13 cellular contexts compared by ENCODE assay signal in genomic region chr1:17052038-17052437, GRCh38. TPM values are rescaled to one million over a fixed set of nuclear protein-coding genes. Genes with fewer than 3 reads are reported as not detected.
DNase-seq lines count a peak whose midpoint lies in the region; ATAC-seq and TF ChIP-seq lines count a peak whose summit lies in the region.
"Had no signal": no experiment of that assay in that cellular context is flagged by ENCODE, and none has a peak within 500 bp of the region (broad histone marks: within the 10 kb centered on the region; RNA-seq: fewer than 3 reads in every experiment).

No MANE protein-coding gene starts in this region.

- CTCF ChIA-PET in activated CD8-positive, alpha-beta memory T cell treated with anti-CD3 and anti-CD28 coated beads, Interleukin-2, amount 10 ng/mL, durations not matched to agents 7 days and 5 days (lab: Charles Lee) = interaction anchor here (0.7 to 2.0 kb wide), 5 partner anchors 12 to 103 kb away, joined by 3 to 8 read pairs (median 3); no protein-coding TSS in a partner anchor

- no peak overlapping the region for H2AFZ ChIP-seq in OCI-LY3 (ENCODE audit: low read depth, low read length)

- peaks cover 30% of the 10 kb centered on the region for H3K79me2 ChIP-seq in OCI-LY3 (ENCODE audit: low read length)

- H3K4me3 Mint-ChIP-seq in activated CD8-positive, alpha-beta memory T cell treated with anti-CD3 and anti-CD28 coated beads, Interleukin-2, amount 10 ng/mL, durations not matched to agents 7 days and 5 days = peak overlapping the region; percentile 61

- in situ Hi-C loops in gastrocnemius medialis (cut with MboI; ENCODE audit: low sequenced_read_pairs in 4 of 4) = no loop called here

- TF ChIP-seq CTCF in OCI-LY3 (IDR thresholded peaks at IDR 0.05; ENCODE audit: low read depth, low read length) (no peak), gastrocnemius medialis (IDR thresholded peaks at IDR 0.05 in 4 of 5, conservative IDR thresholded peaks at IDR 0.05 in 1 of 5) (no peak)

- H3K4me1 Mint-ChIP-seq in activated CD8-positive, alpha-beta memory T cell treated with anti-CD3 and anti-CD28 coated beads, Interleukin-2, amount 10 ng/mL, durations not matched to agents 7 days and 5 days = peaks cover 27% of the 10 kb centered on the region

- no peaks in the 10 kb centered on the region for H3K36me3 ChIP-seq in OCI-LY3 (replicated peaks; ENCODE audit: low read depth, low read length)
- peaks cover 10% of the 10 kb centered on the region in 2 donors for H3K36me3 ChIP-seq in duodenal mucosa (ENCODE audit: control insufficient read depth in 1 of 2, insufficient read depth in 2 of 2, low read length in 2 of 2)
- H3K36me3 ChIP-seq in gastrocnemius medialis = peaks cover 0 to 16% of the 10 kb centered on the region in 2 donors

- H3K4me1 ChIP-seq in OCI-LY3 (ENCODE audit: low read length) (peaks cover 10% of the 10 kb centered on the region), duodenal mucosa (ENCODE audit: control insufficient read depth in 1 of 2, insufficient read depth in 2 of 2, low read length in 2 of 2) (peaks cover 17 to 22% of the 10 kb centered on the region in 2 donors), gastrocnemius medialis (peaks cover 24 to 30% of the 10 kb centered on the region in 2 donors)

- H3K27me3 ChIP-seq in OCI-LY3 (ENCODE audit: low read depth, low read length) (no peaks in the 10 kb centered on the region), duodenal mucosa (ENCODE audit: control insufficient read depth in 1 of 2, insufficient read depth in 2 of 2, low read length in 2 of 2) (no peaks in the 10 kb centered on the region), gastrocnemius medialis (no peaks in the 10 kb centered on the region)
- H3K27me3 ChIP-seq: gastroesophageal sphincter, tibial nerve had no signal

- H3K27ac ChIP-seq in OCI-LY3 (ENCODE audit: low read length) = no peak overlapping the region
- H3K27ac ChIP-seq in duodenal mucosa (ENCODE audit: low read depth, low read length) = no peak overlapping the region
- peak overlapping the region; percentile 96 to 97 (median 96) for H3K27ac ChIP-seq in gastrocnemius medialis

- intact Hi-C loops in gastrocnemius medialis (cut with DNase I; ENCODE audit: low total_unique reads) = loop anchor here (5.0 to 10.0 kb wide), 3 partner anchors 40 to 383 kb away; partner anchors contain the start of genes ATP13A2 and RCC2

- peak overlapping the region; percentile 34 for H3K27ac Mint-ChIP-seq in activated CD8-positive, alpha-beta memory T cell treated with anti-CD3 and anti-CD28 coated beads, Interleukin-2, amount 10 ng/mL, durations not matched to agents 7 days and 5 days

- TF ChIP-seq POLR2A in gastrocnemius medialis (IDR thresholded peaks at IDR 0.05) = no peak

- H3K9me3 ChIP-seq in OCI-LY3 (ENCODE audit: insufficient read depth, low read length) (no peaks in the 10 kb centered on the region), duodenal mucosa (ENCODE audit: control insufficient read depth in 1 of 2, low read length in 2 of 2) (no peaks in the 10 kb centered on the region), gastrocnemius medialis (no peaks in the 10 kb centered on the region)
- H3K9me3 ChIP-seq: gastroesophageal sphincter, tibial nerve had no signal

- no peak overlapping the region for H3K9ac ChIP-seq in OCI-LY3 (ENCODE audit: low read length)
- H3K9ac ChIP-seq in duodenal mucosa (ENCODE audit: low read depth in 1 of 2, low read length in 2 of 2) = peak overlapping the region in 1 of 2 donors; percentile 93

- 0 out of 2 replicates have a peak overlapping the region, but pooled peaks have one; percentile 93 for H3K4me2 ChIP-seq in OCI-LY3 (ENCODE audit: low read length)

- no peak for DNase-seq in activated CD8-positive, alpha-beta memory T cell treated with anti-CD3 and anti-CD28 coated beads, Interleukin-2, amount 10 ng/mL, durations not matched to agents 7 days and 5 days
- no peak for DNase-seq in activated CD8-positive, alpha-beta memory T cell treated with anti-CD3 and anti-CD28 coated beads, Interleukin-2, amount 50 U/mL, for 48 hours
- no peak for DNase-seq in gastrocnemius medialis
- DNase-seq in central memory CD4-positive, alpha-beta T cell = no peak
- DNase-seq in NCI-H128 (lab: John Stamatoyannopoulos, UW; ENCODE audit: unreplicated experiment) = no peak
- no peak for DNase-seq in NAMALWA (ENCODE audit: low spot score)
- DNase-seq: effector CD4-positive, alpha-beta T cell; kidney had no signal

- peaks cover 13% of the 10 kb centered on the region for H3K36me3 Mint-ChIP-seq in activated CD8-positive, alpha-beta memory T cell treated with anti-CD3 and anti-CD28 coated beads, Interleukin-2, amount 10 ng/mL, durations not matched to agents 7 days and 5 days

- H3K4me3 ChIP-seq in OCI-LY3 (ENCODE audit: low read length) (no peak overlapping the region), duodenal mucosa (ENCODE audit: low read depth in 1 of 2, low read length in 2 of 2) (peak overlapping the region; percentile 88 to 99), gastrocnemius medialis (no peak overlapping the region)

- no peak for ATAC-seq in activated CD8-positive, alpha-beta memory T cell treated with anti-CD3 and anti-CD28 coated beads, Interleukin-2, amount 10 ng/mL, durations not matched to agents 7 days and 5 days
- ATAC-seq in gastrocnemius medialis = no peak
- ATAC-seq: gastroesophageal sphincter, Panc1 had no signal

- no peaks in the 10 kb centered on the region for H4K20me1 ChIP-seq in OCI-LY3 (ENCODE audit: insufficient read depth, low read length)

- no peaks in the 10 kb centered on the region for H3K9me3 Mint-ChIP-seq in activated CD8-positive, alpha-beta memory T cell treated with anti-CD3 and anti-CD28 coated beads, Interleukin-2, amount 10 ng/mL, durations not matched to agents 7 days and 5 days (ENCODE audit: low read depth)

- no peaks in the 10 kb centered on the region for H3K27me3 Mint-ChIP-seq in activated CD8-positive, alpha-beta memory T cell treated with anti-CD3 and anti-CD28 coated beads, Interleukin-2, amount 10 ng/mL, durations not matched to agents 7 days and 5 days

RNA-seq across cellular contexts. Expression of gene SDHB, which starts 1.8 kb away (rescaled TPM):
- total RNA-seq in activated CD8-positive, alpha-beta memory T cell treated with anti-CD3 and anti-CD28 coated beads, Interleukin-2, amount 10 ng/mL, durations not matched to agents 7 days and 5 days = 100 to 1,000 TPM; 108 TPM
- 100 to 1,000 TPM; 238 to 405 (median 328) TPM for total RNA-seq in gastrocnemius medialis

RNA-seq across cellular contexts. Expression of gene ATP13A2, which starts 40.3 kb away (rescaled TPM):
- total RNA-seq in activated CD8-positive, alpha-beta memory T cell treated with anti-CD3 and anti-CD28 coated beads, Interleukin-2, amount 10 ng/mL, durations not matched to agents 7 days and 5 days = 10 to 100 TPM; 49.2 to 52.9 TPM
- 10 to 100 TPM; 17.9 to 37.0 (median 26.8) TPM for total RNA-seq in gastrocnemius medialis

Comparison
In these comparisons a context has a peak if more than half of its experiments do, and no peak if none do; other contexts are left out.
1. H3K27ac ChIP-seq: peak in gastrocnemius medialis (4 of 4); none in OCI-LY3 (single experiment) and duodenal mucosa (single experiment).
2. H3K4me3 ChIP-seq: peak in duodenal mucosa (2 of 2); none in OCI-LY3 (single experiment) and gastrocnemius medialis (0 of 4).